In genomic region chr10:121530481-121531075, GRCh38 we compare ENCODE assay signal across 2 cellular contexts.
TF ChIP-seq lines count a peak whose summit lies in the region.

No MANE protein-coding gene starts in this region.

TF ChIP-seq in liver, 16 proteins besides CTCF, POLR2A, EP300 and RAD21 (continued from another document):
- TF ChIP-seq ZBTB33 (IDR thresholded peaks at IDR 0.05) (no peak), GABPA (IDR thresholded peaks at IDR 0.05 in 1 of 2, conservative IDR thresholded peaks at IDR 0.05 in 1 of 2) (no peak), MAX (IDR thresholded peaks at IDR 0.05) (no peak), JUND (IDR thresholded peaks at IDR 0.05) (no peak), NR2F2 (IDR thresholded peaks at IDR 0.05) (no peak), YY1 (IDR thresholded peaks at IDR 0.05) (no peak), SP1 (IDR thresholded peaks at IDR 0.05) (no peak)

TF ChIP-seq in GM23338, 12 proteins besides CTCF, POLR2A, EP300 and RAD21 (continued from another document):
- TF ChIP-seq ZNF462 (CRISPR knock-in tag; IDR thresholded peaks at IDR 0.05), result no peak
- TF ChIP-seq POLR2AphosphoS5 (IDR thresholded peaks at IDR 0.05; ENCODE audit: low read depth), result no peak
- TF ChIP-seq EZH2phosphoT487 (IDR thresholded peaks at IDR 0.05; ENCODE audit: unreplicated experiment), result no peak
- TF ChIP-seq ZNF331 (CRISPR knock-in tag; IDR thresholded peaks at IDR 0.05; ENCODE audit: low read depth), result no peak
- TF ChIP-seq JUNB (IDR thresholded peaks at IDR 0.05; ENCODE audit: unreplicated experiment), result no peak
- no peak for TF ChIP-seq STAT1 (IDR thresholded peaks at IDR 0.05; ENCODE audit: unreplicated experiment)
- TF ChIP-seq REST (IDR thresholded peaks at IDR 0.05; ENCODE audit: unreplicated experiment), result no peak
- no peak for TF ChIP-seq NANOG (IDR thresholded peaks at IDR 0.05; ENCODE audit: borderline replicate concordance)
